Comparison of ENCODE assay signal across 10 cellular contexts in the genomic region with DNA sequence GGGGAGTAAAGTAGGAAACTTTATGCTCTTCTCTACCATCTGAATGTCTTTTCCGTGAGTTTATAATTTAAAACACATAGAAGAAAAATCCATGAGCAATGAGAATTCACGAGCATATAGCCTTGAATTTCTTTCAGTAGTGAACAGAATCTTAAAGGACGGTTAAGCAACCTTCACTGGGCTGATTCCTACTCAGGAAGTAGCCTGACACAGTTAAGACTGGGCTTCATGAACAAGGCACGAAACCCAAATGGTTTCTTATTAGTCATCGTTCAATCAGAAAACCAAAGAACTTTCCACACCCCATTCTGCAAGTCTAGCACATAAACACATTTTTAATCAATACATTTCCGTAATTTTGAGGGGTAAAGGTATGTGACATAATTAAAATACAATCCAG.
A peak's percentile ranks its signal among the peaks of the same experiment; 100 is the strongest.
DNase-seq lines count a peak whose midpoint lies in the region; ATAC-seq and TF ChIP-seq lines count a peak whose summit lies in the region.
"Had no signal": no experiment of that assay in that cellular context is flagged by ENCODE, and none has a peak within 500 bp of the region (broad histone marks: within the 10 kb centered on the region; RNA-seq: fewer than 3 reads in every experiment).

No MANE protein-coding gene starts in this region.

- H3K4me1 ChIP-seq in neutrophil (ENCODE audit: control insufficient read depth in 1 of 2, insufficient read depth in 1 of 2, low read depth in 1 of 2, low read length in 1 of 2) (peaks cover 42 to 47% of the 10 kb centered on the region in 2 experiments), aorta (ENCODE audit: control insufficient read depth in 1 of 2, insufficient read depth in 2 of 2, low read length in 2 of 2) (no peaks in the 10 kb centered on the region)
- H3K4me1 ChIP-seq: transverse colon had no signal

- peaks cover 0 to 4% of the 10 kb centered on the region in 2 donors for H3K27me3 Mint-ChIP-seq in T-cell

- peak overlapping the region; percentile 7 to 56 (median 47) for H3K4me3 Mint-ChIP-seq in T-cell

- H3K4me3 ChIP-seq in neutrophil (ENCODE audit: low read depth in 1 of 2, low read length in 1 of 2): no peak overlapping the region
- H3K4me3 ChIP-seq in aorta (ENCODE audit: low read length in 2 of 2): no peak overlapping the region
- H3K4me3 ChIP-seq: hepatocyte, transverse colon had no signal

- POLR2A ChIA-PET in T-cell (lab: Charles Lee): interaction anchor here (0.5 to 0.6 kb wide), 2 partner anchors 34 to 476 kb away, joined by 6 to 12 read pairs; no protein-coding TSS in a partner anchor

- H3K27ac ChIP-seq in neutrophil (peak overlapping the region; percentile 65), aorta (ENCODE audit: low read depth in 1 of 2, low read length in 2 of 2) (no peak overlapping the region)
- H3K27ac ChIP-seq: hepatocyte, transverse colon had no signal

- no peaks in the 10 kb centered on the region for H3K36me3 ChIP-seq in neutrophil
- H3K36me3 ChIP-seq in aorta (ENCODE audit: control insufficient read depth in 1 of 2, insufficient read depth in 2 of 2, low read length in 1 of 2): no peaks in the 10 kb centered on the region
- H3K36me3 ChIP-seq: transverse colon had no signal

- peak overlapping the region; percentile 60 to 88 for H3K27ac Mint-ChIP-seq in T-cell

- H3K36me3 Mint-ChIP-seq in T-cell: peaks cover 19% of the 10 kb centered on the region

- H3K9me3 Mint-ChIP-seq in T-cell: no peaks in the 10 kb centered on the region

- no peak for TF ChIP-seq CTCF in neutrophil (IDR thresholded peaks at IDR 0.05)

- peaks cover 45 to 76% (median 75%) of the 10 kb centered on the region in 3 donors for H3K4me1 Mint-ChIP-seq in T-cell

- H3K9me3 ChIP-seq in neutrophil (no peaks in the 10 kb centered on the region), aorta (ENCODE audit: control insufficient read depth, low read length) (no peaks in the 10 kb centered on the region)
- H3K9me3 ChIP-seq: transverse colon had no signal

- intact Hi-C loops in aorta (cut with DNase I): no loop called here

- no peak for DNase-seq in activated CD4-positive, CD25-positive, alpha-beta regulatory T cell treated with anti-CD3 and anti-CD28 coated beads, Interleukin-2, amount 50 U/mL, for 72 hours
- DNase-seq in T-cell (no peak), anterior cingulate cortex (lab: John Stamatoyannopoulos, UW) (no peak), hypothalamus (lab: John Stamatoyannopoulos, UW) (no peak), aorta (no peak)
- DNase-seq: transverse colon had no signal

- WGBS in aorta, 2 donors: 74 to 89% methylated on average over 6 of the region's 6 CpGs

- no peaks in the 10 kb centered on the region for H3K27me3 ChIP-seq in neutrophil
- H3K27me3 ChIP-seq in aorta (ENCODE audit: control insufficient read depth in 1 of 2, insufficient read depth in 2 of 2, low read length in 1 of 2): no peaks in the 10 kb centered on the region
- H3K27me3 ChIP-seq: hepatocyte, transverse colon had no signal

- CTCF ChIA-PET in T-cell (lab: Charles Lee): no interaction called here

- ATAC-seq in activated CD4-positive, CD25-positive, alpha-beta regulatory T cell treated with anti-CD3 and anti-CD28 coated beads, Interleukin-2, amount 50 U/mL, for 24 hours: peak; percentile 75 to 83
- ATAC-seq in HG02870 (IDR thresholded peaks at IDR 0.05; ENCODE audit: unreplicated experiment) (peak; percentile 69), T-cell (replicated peaks in 1 of 4) (peak; percentile 74 to 90 (median 84)), aorta (ENCODE audit: low FRiP score) (no peak)
